Comparison of ENCODE assay signal across 24 cellular contexts in genomic region chr12:117015811-117016210, GRCh38.
DNase-seq lines count a peak whose midpoint lies in the region; ATAC-seq, FAIRE-seq and TF ChIP-seq lines count a peak whose summit lies in the region.
"Had no signal": no experiment of that assay in that cellular context is flagged by ENCODE, and none has a peak within 500 bp of the region (broad histone marks: within the 10 kb centered on the region; RNA-seq: fewer than 3 reads in every experiment).

No MANE protein-coding gene starts in this region.

- TF ChIP-seq CTCF in HepG2 (CRISPR knock-in tag; IDR thresholded peaks at IDR 0.05) (no peak), right lobe of liver (IDR thresholded peaks at IDR 0.05) (no peak), endodermal cell (conservative IDR thresholded peaks at IDR 0.05) (no peak)

- ATAC-seq in HepG2 (no peak), right lobe of liver (no peak)
- ATAC-seq: A549; CD8-positive, alpha-beta T cell; GM12878 had no signal

- H3K27ac ChIP-seq in HepG2 (ENCODE audit: extremely low read length, insufficient read depth, low read length) (no peak overlapping the region), right lobe of liver (no peak overlapping the region), endodermal cell (ENCODE audit: low read depth, low read length) (no peak overlapping the region)
- H3K27ac ChIP-seq: 22Rv1; A549; BLaER1 treated with 17β-estradiol and CSF1 and Interleukin-3, amounts not matched to agents 10 nM and 100 nM; C4-2B had no signal

- in situ Hi-C loops in HepG2 (cut with HindIII; ENCODE audit: extremely low pct_ligation_motif_present, low pct_unique_long_range_greater_than_20kb): no loop called here

- peaks cover 7 to 44% of the 10 kb centered on the region in 2 experiments; a peak in 3 of 5 replicates for H3K36me3 ChIP-seq in HepG2 (replicated peaks in 1 of 2; ENCODE audit: control insufficient read depth in 1 of 2, insufficient read depth in 2 of 2, low read length in 2 of 2)
- H3K36me3 ChIP-seq in right lobe of liver: no peaks in the 10 kb centered on the region
- H3K36me3 ChIP-seq in endodermal cell (ENCODE audit: control insufficient read depth, insufficient read depth, low read length): peaks cover 33% of the 10 kb centered on the region

- H4K20me1 ChIP-seq in HepG2 (ENCODE audit: insufficient read depth, low read length): no peaks in the 10 kb centered on the region

- POLR2A ChIA-PET in HepG2 (lab: Yijun Ruan, JAX): no interaction called here

- H3K9ac ChIP-seq in HepG2 (ENCODE audit: insufficient read depth, low read depth, low read length) (no peak overlapping the region), endodermal cell (ENCODE audit: extremely low read depth, low read length, poor library complexity, severe bottlenecking) (no peak overlapping the region)
- H3K9ac ChIP-seq: BLaER1 treated with 17β-estradiol and CSF1 and Interleukin-3, amounts not matched to agents 10 nM and 100 nM had no signal

- CTCF ChIA-PET in HepG2 (lab: Yijun Ruan, JAX; ENCODE audit: low intra/inter-chr PET ratio, low total read pairs): no interaction called here

- H3K4me3 ChIP-seq in HepG2 (replicated peaks in 1 of 3; ENCODE audit: insufficient read depth in 1 of 3, low read depth in 2 of 3, low read length in 3 of 3): no peak overlapping the region
- no peak overlapping the region for H3K4me3 ChIP-seq in right lobe of liver
- H3K4me3 ChIP-seq in endodermal cell (ENCODE audit: low read length): no peak overlapping the region
- H3K4me3 ChIP-seq: A549; BLaER1 treated with 17β-estradiol and CSF1 and Interleukin-3, amounts not matched to agents 10 nM and 100 nM; GM12878 had no signal

- H3K4me1 ChIP-seq in HepG2 (ENCODE audit: insufficient read depth, low read length): no peaks in the 10 kb centered on the region
- no peaks in the 10 kb centered on the region for H3K4me1 ChIP-seq in right lobe of liver
- no peaks in the 10 kb centered on the region for H3K4me1 ChIP-seq in endodermal cell (ENCODE audit: control insufficient read depth, insufficient read depth, low read length)
- H3K4me1 ChIP-seq: A549, Caco-2 had no signal

- H3K9me3 ChIP-seq in HepG2 (ENCODE audit: low read length): no peaks in the 10 kb centered on the region
- no peaks in the 10 kb centered on the region for H3K9me3 ChIP-seq in right lobe of liver
- H3K9me3 ChIP-seq in endodermal cell (ENCODE audit: control insufficient read depth, low read length): peaks cover 21% of the 10 kb centered on the region
- H3K9me3 ChIP-seq: Caco-2 had no signal

- no peak for DNase-seq in HepG2 (ENCODE audit: low spot score)
- no peak for DNase-seq in right lobe of liver
- DNase-seq in endodermal cell: peak; percentile 1
- DNase-seq in NCI-H2171 (lab: John Stamatoyannopoulos, UW): no peak
- DNase-seq in NCI-H1048 (lab: John Stamatoyannopoulos, UW): no peak
- DNase-seq: AML-193; Caco-2; CD4-positive, alpha-beta T cell; CD8-positive, alpha-beta T cell; DMS 273 treated with DMSO at 0.1 percent for 48 hours; DMS153; DMS53; DMS79; DND-41; EL; GDM1 had no signal

- no peak for FAIRE-seq in HepG2 (lab: Jason Lieb, UNC)
- FAIRE-seq: A549, GM12878, GM12892, GM18507 had no signal

- H3K4me1 Mint-ChIP-seq in endodermal cell: peaks cover 2% of the 10 kb centered on the region

- H3K4me3 Mint-ChIP-seq in endodermal cell: no peak overlapping the region
- H3K4me3 Mint-ChIP-seq: B cell; CD4-positive, alpha-beta T cell; CD8-positive, alpha-beta T cell had no signal

- TF ChIP-seq RAD21 in HepG2 (CRISPR knock-in tag; IDR thresholded peaks at IDR 0.05): no peak

- intact Hi-C loops in HepG2 (cut with micrococcal nuclease; ENCODE audit: unreplicated experiment) (no loop called here), right lobe of liver (cut with DNase I) (no loop called here)

- no peaks in the 10 kb centered on the region for H3K79me2 ChIP-seq in HepG2 (ENCODE audit: insufficient read depth, low read length)

- H2AFZ ChIP-seq in HepG2 (ENCODE audit: low read length): no peak overlapping the region

- no peak overlapping the region for H3K4me2 ChIP-seq in HepG2 (ENCODE audit: low read depth, low read length)
- H3K4me2 ChIP-seq: A549; BLaER1 treated with 17β-estradiol and CSF1 and Interleukin-3, amounts not matched to agents 10 nM and 100 nM had no signal

- H3K36me3 Mint-ChIP-seq in endodermal cell (ENCODE audit: low read depth): peaks cover 66% of the 10 kb centered on the region

- TF ChIP-seq EP300 in HepG2 (IDR thresholded peaks at IDR 0.05; ENCODE audit: low read depth in 2 of 2, low read length in 2 of 2) (no peak), HepG2 (CRISPR knock-in tag; IDR thresholded peaks at IDR 0.05; ENCODE audit: borderline replicate concordance) (no peak)

- TF ChIP-seq POLR2A in HepG2 (IDR thresholded peaks at IDR 0.05; ENCODE audit: insufficient read depth in 1 of 2, low read depth in 2 of 2, low read length in 2 of 2) (no peak), right lobe of liver (IDR thresholded peaks at IDR 0.05) (no peak)

- no peak overlapping the region for H3K27ac Mint-ChIP-seq in endodermal cell
- H3K27ac Mint-ChIP-seq: B cell; CD4-positive, alpha-beta T cell; CD8-positive, alpha-beta T cell had no signal

- no peaks in the 10 kb centered on the region for H3K27me3 ChIP-seq in HepG2 (ENCODE audit: control insufficient read depth in 1 of 2, insufficient read depth in 2 of 2, low read length in 2 of 2)
- H3K27me3 ChIP-seq in right lobe of liver: no peaks in the 10 kb centered on the region
- H3K27me3 ChIP-seq in endodermal cell (ENCODE audit: control insufficient read depth, insufficient read depth, low read length, poor library complexity, severe bottlenecking): no peaks in the 10 kb centered on the region
- H3K27me3 ChIP-seq: BLaER1 treated with 17β-estradiol and CSF1 and Interleukin-3, amounts not matched to agents 10 nM and 100 nM had no signal

- peaks cover 3% of the 10 kb centered on the region for H3K9me3 Mint-ChIP-seq in endodermal cell

- no TSS peak for BruUV-seq in HepG2 (replicated peaks; lab: Mats Ljungman, UMichigan)

- H3K27me3 Mint-ChIP-seq in endodermal cell (ENCODE audit: insufficient read depth): no peaks in the 10 kb centered on the region
- H3K27me3 Mint-ChIP-seq: B cell; CD4-positive, alpha-beta T cell had no signal

TF ChIP-seq in HepG2, 621 proteins besides CTCF, POLR2A, EP300 and RAD21:
- TF ChIP-seq DPF2 (CRISPR knock-in tag; IDR thresholded peaks at IDR 0.05; ENCODE audit: borderline replicate concordance, low read depth) (no peak), GLMP (CRISPR knock-in tag; IDR thresholded peaks at IDR 0.05; ENCODE audit: borderline replicate concordance) (no peak), KLF16 (CRISPR knock-in tag; IDR thresholded peaks at IDR 0.05) (no peak), ATF7 (IDR thresholded peaks at IDR 0.05) (0 out of 2 replicates have a peak, but pooled peaks have one; percentile 25), ATF7 (CRISPR knock-in tag; IDR thresholded peaks at IDR 0.05) (no peak), ZHX2 (IDR thresholded peaks at IDR 0.05; ENCODE audit: low read depth) (no peak), ZHX2 (CRISPR knock-in tag; IDR thresholded peaks at IDR 0.05; ENCODE audit: borderline replicate concordance) (no peak), SRY (CRISPR knock-in tag; IDR thresholded peaks at IDR 0.05) (no peak)
